In the genomic region with DNA sequence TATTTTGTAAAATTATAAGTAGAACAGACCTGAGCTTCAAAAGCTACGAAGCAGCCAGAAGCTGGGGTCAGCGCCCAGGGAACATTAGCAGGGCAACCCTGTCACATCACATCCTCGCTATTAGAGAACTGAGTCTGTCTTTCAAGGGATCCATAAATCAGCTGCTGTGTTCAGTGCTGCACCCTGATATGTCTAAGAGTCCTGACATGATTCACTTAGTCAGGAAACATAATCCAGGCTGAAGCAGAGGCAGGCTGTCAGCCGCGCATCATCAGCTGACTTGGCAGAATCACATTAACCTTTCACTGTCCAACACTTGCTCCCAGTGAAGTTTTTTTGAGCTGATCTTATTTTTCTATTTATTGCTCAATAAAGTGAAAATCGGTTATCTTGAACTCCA, we compare ENCODE assay signal across 9 cellular contexts. TPM values are rescaled to one million over a fixed set of nuclear protein-coding genes. Genes with fewer than 3 reads are reported as not detected.
DNase-seq lines count a peak whose midpoint lies in the region; ATAC-seq, FAIRE-seq and TF ChIP-seq lines count a peak whose summit lies in the region.
"Had no signal": no experiment of that assay in that cellular context is flagged by ENCODE, and none has a peak within 500 bp of the region (broad histone marks: within the 10 kb centered on the region; RNA-seq: fewer than 3 reads in every experiment).

No MANE protein-coding gene starts in this region.

- peak; percentile 24 for DNase-seq in ACHN
- DNase-seq in M059J (ENCODE audit: low read depth) = peak; percentile 53
- DNase-seq in cardiac fibroblast (ENCODE audit: low read depth in 2 of 2) = peak; percentile 63 to 70
- no peak for DNase-seq in keratinocyte (ENCODE audit: low read depth, low spot score)
- DNase-seq in mesenteric fat pad (ENCODE audit: low spot score) = no peak
- DNase-seq in activated T-helper 1 cell treated with anti-CD3 and anti-CD28 coated beads, Interleukin-12 subunit alpha, Interleukin-12 subunit beta, Interleukin-2, Interleukin-4 antibody, amounts not matched to agents 30 ng/mL and 10 ng/mL and 1 ng/mL, durations not matched to agents 14 hours and 24 hours and 36 hours (ENCODE audit: low spot score) = no peak
- DNase-seq: activated T-cell treated with anti-CD3 and anti-CD28 coated beads, Interleukin-2, amount 50 U/mL, for 72 hours had no signal

- no peaks in the 10 kb centered on the region for H3K27me3 ChIP-seq in keratinocyte (ENCODE audit: control insufficient read depth, extremely low read depth, insufficient read depth, low read length)

- TF ChIP-seq CTCF in cardiac fibroblast (IDR thresholded peaks at IDR 0.05; ENCODE audit: low read depth, low read length) (no peak), keratinocyte (optimal IDR thresholded peaks at IDR 0.05 in 1 of 3, IDR thresholded peaks at IDR 0.05 in 1 of 3, conservative IDR thresholded peaks at IDR 0.05 in 1 of 3; ENCODE audit: extremely low read depth in 1 of 3, insufficient read depth in 2 of 3, low read length in 3 of 3) (no peak)

- H2AFZ ChIP-seq in keratinocyte (ENCODE audit: control insufficient read depth, low read length) = peak overlapping the region; percentile 38

- peaks cover 11% of the 10 kb centered on the region for H3K4me1 ChIP-seq in keratinocyte (ENCODE audit: control insufficient read depth, extremely low read depth, insufficient read depth, low read length)

- no peaks in the 10 kb centered on the region for H3K9me1 ChIP-seq in keratinocyte (ENCODE audit: control insufficient read depth, extremely low read depth, insufficient read depth, low read length)

- H3K4me3 ChIP-seq in cardiac fibroblast (replicated peaks in 1 of 2; ENCODE audit: low read depth in 2 of 2, low read length in 2 of 2) = no peak overlapping the region
- H3K4me3 ChIP-seq in keratinocyte (ENCODE audit: control insufficient read depth in 2 of 3, extremely low read depth in 1 of 3, insufficient read depth in 2 of 3, low read depth in 1 of 3, low read length in 3 of 3) = no peak overlapping the region

- peaks cover 2% of the 10 kb centered on the region for H3K27me3 Mint-ChIP-seq in activated T-helper 1 cell treated with anti-CD3 and anti-CD28 coated beads, Interleukin-12 subunit alpha, Interleukin-12 subunit beta, Interleukin-2, Interleukin-4 antibody, amounts not matched to agents 30 ng/mL and 10 ng/mL and 1 ng/mL, durations not matched to agents 14 hours and 24 hours and 36 hours (ENCODE audit: insufficient read depth)

- in situ Hi-C loops in ACHN (cut with HindIII; ENCODE audit: low pct_ligation_motif_present, low pct_unique_long_range_greater_than_20kb, low sequenced_read_pairs) = no loop called here

- H3K4me1 Mint-ChIP-seq in activated T-helper 1 cell treated with anti-CD3 and anti-CD28 coated beads, Interleukin-12 subunit alpha, Interleukin-12 subunit beta, Interleukin-2, Interleukin-4 antibody, amounts not matched to agents 30 ng/mL and 10 ng/mL and 1 ng/mL, durations not matched to agents 14 hours and 24 hours and 36 hours (ENCODE audit: low read depth) = peaks cover 4% of the 10 kb centered on the region

- intact Hi-C loops in activated T-helper 1 cell treated with anti-CD3 and anti-CD28 coated beads, Interleukin-12 subunit alpha, Interleukin-12 subunit beta, Interleukin-2, Interleukin-4 antibody, amounts not matched to agents 30 ng/mL and 10 ng/mL and 1 ng/mL, durations not matched to agents 14 hours and 24 hours and 36 hours (cut with micrococcal nuclease) = no loop called here

- H3K79me2 ChIP-seq in keratinocyte (ENCODE audit: control insufficient read depth, insufficient read depth, low read length) = no peaks in the 10 kb centered on the region

- H3K9ac ChIP-seq in keratinocyte (ENCODE audit: control insufficient read depth, extremely low read depth, insufficient read depth, low read length) = no peak overlapping the region

- dilution Hi-C loops in keratinocyte (cut with MboI; ENCODE audit: extremely low pct_ligation_motif_present, low sequenced_read_pairs) = no loop called here

- peak overlapping the region; percentile 31 for H3K4me2 ChIP-seq in keratinocyte (ENCODE audit: control insufficient read depth, extremely low read depth, insufficient read depth, low read depth, low read length)

- ATAC-seq in GM21529 (IDR thresholded peaks at IDR 0.05; ENCODE audit: unreplicated experiment) (no peak), HG03460 (IDR thresholded peaks at IDR 0.05; ENCODE audit: unreplicated experiment) (no peak)
- ATAC-seq: activated T-cell treated with anti-CD3 and anti-CD28 coated beads, Interleukin-2, amount 50 U/mL, for 72 hours had no signal

- no peaks in the 10 kb centered on the region for H3K9me3 ChIP-seq in keratinocyte (ENCODE audit: control insufficient read depth, low read depth, low read length)

- H3K36me3 Mint-ChIP-seq in activated T-helper 1 cell treated with anti-CD3 and anti-CD28 coated beads, Interleukin-12 subunit alpha, Interleukin-12 subunit beta, Interleukin-2, Interleukin-4 antibody, amounts not matched to agents 30 ng/mL and 10 ng/mL and 1 ng/mL, durations not matched to agents 14 hours and 24 hours and 36 hours (ENCODE audit: low read depth) = no peaks in the 10 kb centered on the region

- FAIRE-seq in keratinocyte (lab: Jason Lieb, UNC) = peak; percentile 89

- H3K27ac ChIP-seq in keratinocyte (ENCODE audit: control insufficient read depth, insufficient read depth, low read length) = no peak overlapping the region

- no peak overlapping the region for H3K4me3 Mint-ChIP-seq in activated T-helper 1 cell treated with anti-CD3 and anti-CD28 coated beads, Interleukin-12 subunit alpha, Interleukin-12 subunit beta, Interleukin-2, Interleukin-4 antibody, amounts not matched to agents 30 ng/mL and 10 ng/mL and 1 ng/mL, durations not matched to agents 14 hours and 24 hours and 36 hours
- H3K4me3 Mint-ChIP-seq: activated T-cell treated with anti-CD3 and anti-CD28 coated beads, Interleukin-2, amount 50 U/mL, for 72 hours had no signal

- H3K9me3 Mint-ChIP-seq in activated T-helper 1 cell treated with anti-CD3 and anti-CD28 coated beads, Interleukin-12 subunit alpha, Interleukin-12 subunit beta, Interleukin-2, Interleukin-4 antibody, amounts not matched to agents 30 ng/mL and 10 ng/mL and 1 ng/mL, durations not matched to agents 14 hours and 24 hours and 36 hours = no peaks in the 10 kb centered on the region
- H3K9me3 Mint-ChIP-seq: activated T-cell treated with anti-CD3 and anti-CD28 coated beads, Interleukin-2, amount 50 U/mL, for 72 hours had no signal

- H4K20me1 ChIP-seq in keratinocyte (ENCODE audit: control insufficient read depth, extremely low read depth, insufficient read depth, low read length) = no peaks in the 10 kb centered on the region

- H3K36me3 ChIP-seq in keratinocyte (ENCODE audit: control insufficient read depth in 2 of 2, extremely low read depth in 1 of 2, insufficient read depth in 2 of 2, low read length in 2 of 2) = no peaks in the 10 kb centered on the region

- H3K27ac Mint-ChIP-seq in activated T-helper 1 cell treated with anti-CD3 and anti-CD28 coated beads, Interleukin-12 subunit alpha, Interleukin-12 subunit beta, Interleukin-2, Interleukin-4 antibody, amounts not matched to agents 30 ng/mL and 10 ng/mL and 1 ng/mL, durations not matched to agents 14 hours and 24 hours and 36 hours = no peak overlapping the region
- H3K27ac Mint-ChIP-seq: activated T-cell treated with anti-CD3 and anti-CD28 coated beads, Interleukin-2, amount 50 U/mL, for 72 hours had no signal

RNA-seq across cellular contexts. Expression of gene MYH15, which starts 23.5 kb away (rescaled TPM):
- total RNA-seq in M059J (2014; rRNA removed; shearing (Covaris generic)) = 0.05 and 0.44 TPM in 2 replicates
- polyA plus RNA-seq in keratinocyte = 0.40 to 1.3 TPM (median 0.87 TPM) in 3 replicates
- polyA plus RNA-seq in keratinocyte (2011; ENCODE audit: low read depth) = 0.51 TPM
- 0.27 and 0.38 TPM in 2 replicates for polyA plus RNA-seq in keratinocyte (2011; cell fraction: cytosol; rRNA removed)
- 1.2 and 1.7 TPM in 2 replicates for polyA plus RNA-seq in keratinocyte (2011; cell fraction: nucleus; rRNA removed)
- polyA plus RNA-seq in keratinocyte (2012; ENCODE audit: low replicate concordance) = 0.07 and 1.6 TPM in 2 replicates
- polyA minus RNA-seq in keratinocyte = 0.23 to 1.3 TPM (median 0.63 TPM) in 3 replicates
- polyA minus RNA-seq in keratinocyte (2011; cell fraction: cytosol; rRNA and poly(A)+ RNA removed) = 0.77 TPM
- polyA minus RNA-seq in keratinocyte (2011; cell fraction: nucleus; rRNA and poly(A)+ RNA removed) = 0.95 and 1.8 TPM in 2 replicates
- 0.29 TPM for total RNA-seq in mesenteric fat pad
- 0.10 and 0.12 TPM in 2 replicates for total RNA-seq in activated T-helper 1 cell treated with anti-CD3 and anti-CD28 coated beads, Interleukin-12 subunit alpha, Interleukin-12 subunit beta, Interleukin-2, Interleukin-4 antibody, amounts not matched to agents 30 ng/mL and 10 ng/mL and 1 ng/mL, durations not matched to agents 14 hours and 24 hours and 36 hours

Comparison
In these comparisons a context has a peak if more than half of its experiments do, and no peak if none do; other contexts are left out.
1. DNase-seq: peak in ACHN (single experiment), M059J (single experiment) and cardiac fibroblast (2 of 2); none in keratinocyte (single experiment), mesenteric fat pad (single experiment) and activated T-helper 1 cell treated with anti-CD3 and anti-CD28 coated beads, Interleukin-12 subunit alpha, Interleukin-12 subunit beta, Interleukin-2, Interleukin-4 antibody, amounts not matched to agents 30 ng/mL and 10 ng/mL and 1 ng/mL, durations not matched to agents 14 hours and 24 hours and 36 hours (single experiment).